ENCODE assay signal across 36 cellular contexts in genomic region chr17:39191750-39192510, GRCh38. TPM values are rescaled to one million over a fixed set of nuclear protein-coding genes. Genes with fewer than 3 reads are reported as not detected.
DNase-seq lines count a peak whose midpoint lies in the region; ATAC-seq lines count a peak whose summit lies in the region.
"Had no signal": no experiment of that assay in that cellular context is flagged by ENCODE, and none has a peak within 500 bp of the region (broad histone marks: within the 10 kb centered on the region; RNA-seq: fewer than 3 reads in every experiment).

No MANE protein-coding gene starts in this region.

- H3K4me3 ChIP-seq in skeletal muscle tissue (ENCODE audit: low read length in 3 of 3) = peak overlapping the region; percentile 75 to 99 (median 94)
- H3K4me3 ChIP-seq: adrenal gland, heart right ventricle, K562, lung, mucosa of descending colon, neural progenitor cell, uterus had no signal

- peaks cover 4% of the 10 kb centered on the region for H3K4me1 Mint-ChIP-seq in activated CD4-positive, alpha-beta T cell treated with anti-CD3 and anti-CD28 coated beads for 36 hours
- peaks cover 40% of the 10 kb centered on the region for H3K4me1 Mint-ChIP-seq in activated CD4-positive, alpha-beta T cell treated with anti-CD3 and anti-CD28 coated beads, Interleukin-2, amount 10 ng/mL, durations not matched to agents 7 days and 5 days
- peaks cover 22% of the 10 kb centered on the region for H3K4me1 Mint-ChIP-seq in T-helper 17 cell

- H3K36me3 ChIP-seq in skeletal muscle tissue (ENCODE audit: control insufficient read depth in 3 of 3, insufficient read depth in 3 of 3, low read length in 3 of 3) = peaks cover 9 to 25% (median 21%) of the 10 kb centered on the region in 3 donors
- H3K36me3 ChIP-seq: neural progenitor cell, uterus had no signal

- H3K27me3 ChIP-seq in skeletal muscle tissue (ENCODE audit: control insufficient read depth in 3 of 3, insufficient read depth in 3 of 3, low read length in 3 of 3) = no peaks in the 10 kb centered on the region
- H3K27me3 ChIP-seq: adrenal gland, brain microvascular endothelial cell, heart right ventricle, neural progenitor cell, uterus had no signal

- H3K27ac ChIP-seq in skeletal muscle tissue (ENCODE audit: low read depth, low read length) = peak overlapping the region; percentile 99
- H3K27ac ChIP-seq: adrenal gland, brain microvascular endothelial cell, heart right ventricle, neural progenitor cell, uterus had no signal

- intact Hi-C loops in activated CD4-positive, alpha-beta T cell treated with anti-CD3 and anti-CD28 coated beads for 36 hours (cut with DNase I, micrococcal nuclease) = no loop called here

- H3K9me3 ChIP-seq in T-helper 17 cell (ENCODE audit: control insufficient read depth, low read length, poor library complexity, severe bottlenecking) (no peaks in the 10 kb centered on the region), skeletal muscle tissue (ENCODE audit: control insufficient read depth in 3 of 3, low read length in 3 of 3) (no peaks in the 10 kb centered on the region)
- H3K9me3 ChIP-seq: adrenal gland, heart right ventricle, mucosa of descending colon, uterus had no signal

- ATAC-seq in activated CD4-positive, alpha-beta T cell treated with anti-CD3 and anti-CD28 coated beads for 36 hours = no peak
- ATAC-seq in T-helper 17 cell (no peak), GM18519 (IDR thresholded peaks at IDR 0.05; ENCODE audit: low FRiP score, unreplicated experiment) (no peak), HG03565 (IDR thresholded peaks at IDR 0.05; ENCODE audit: unreplicated experiment) (no peak)
- ATAC-seq: activated CD4-positive, CD25-positive, alpha-beta regulatory T cell treated with anti-CD3 and anti-CD28 coated beads, Interleukin-2, amount 50 U/mL, for 24 hours; heart right ventricle; K562; mucosa of descending colon; sciatic nerve; T-cell had no signal

- H3K4me3 Mint-ChIP-seq in activated CD4-positive, alpha-beta T cell treated with anti-CD3 and anti-CD28 coated beads for 36 hours = no peak overlapping the region
- H3K4me3 Mint-ChIP-seq in activated CD4-positive, alpha-beta T cell treated with anti-CD3 and anti-CD28 coated beads, Interleukin-2, amount 10 ng/mL, durations not matched to agents 7 days and 5 days = no peak overlapping the region
- no peak overlapping the region for H3K4me3 Mint-ChIP-seq in T-helper 17 cell
- H3K4me3 Mint-ChIP-seq: activated T-cell treated with anti-CD3 and anti-CD28 coated beads, Interleukin-2, amount 50 U/mL, for 24 hours; neural progenitor cell; T-cell had no signal

- peaks cover 53 to 69% (median 58%) of the 10 kb centered on the region in 3 donors for H3K4me1 ChIP-seq in skeletal muscle tissue (ENCODE audit: control insufficient read depth in 3 of 3, insufficient read depth in 3 of 3, low read length in 3 of 3)

- no peaks in the 10 kb centered on the region for H3K27me3 Mint-ChIP-seq in activated CD4-positive, alpha-beta T cell treated with anti-CD3 and anti-CD28 coated beads for 36 hours
- no peaks in the 10 kb centered on the region for H3K27me3 Mint-ChIP-seq in activated CD4-positive, alpha-beta T cell treated with anti-CD3 and anti-CD28 coated beads, Interleukin-2, amount 10 ng/mL, durations not matched to agents 7 days and 5 days
- no peaks in the 10 kb centered on the region for H3K27me3 Mint-ChIP-seq in T-helper 17 cell
- H3K27me3 Mint-ChIP-seq: activated T-cell treated with anti-CD3 and anti-CD28 coated beads, Interleukin-2, amount 50 U/mL, for 24 hours; T-cell had no signal

- POLR2A ChIA-PET in activated CD4-positive, alpha-beta T cell treated with anti-CD3 and anti-CD28 coated beads for 36 hours (lab: Charles Lee) = interaction anchor here (0.6 kb wide), 1 partner anchor 437 kb away, joined by 4 read pairs; no protein-coding TSS in a partner anchor
- POLR2A ChIA-PET in activated CD4-positive, alpha-beta T cell treated with anti-CD3 and anti-CD28 coated beads, Interleukin-2, amount 10 ng/mL, durations not matched to agents 7 days and 5 days (lab: Charles Lee) = no interaction called here

- H3K27ac Mint-ChIP-seq in activated CD4-positive, alpha-beta T cell treated with anti-CD3 and anti-CD28 coated beads for 36 hours = peak overlapping the region; percentile 24
- H3K27ac Mint-ChIP-seq in activated CD4-positive, alpha-beta T cell treated with anti-CD3 and anti-CD28 coated beads, Interleukin-2, amount 10 ng/mL, durations not matched to agents 7 days and 5 days = no peak overlapping the region
- peak overlapping the region; percentile 78 for H3K27ac Mint-ChIP-seq in T-helper 17 cell
- H3K27ac Mint-ChIP-seq: activated T-cell treated with anti-CD3 and anti-CD28 coated beads, Interleukin-2, amount 50 U/mL, for 24 hours; neural progenitor cell; T-cell had no signal

- CTCF ChIA-PET in activated CD4-positive, alpha-beta T cell treated with anti-CD3 and anti-CD28 coated beads for 36 hours (lab: Charles Lee) = interaction anchor here (0.9 to 2.2 kb wide), 5 partner anchors 17 to 46 kb away, joined by 3 to 8 read pairs (median 3); no protein-coding TSS in a partner anchor
- CTCF ChIA-PET in activated CD4-positive, alpha-beta T cell treated with anti-CD3 and anti-CD28 coated beads, Interleukin-2, amount 10 ng/mL, durations not matched to agents 7 days and 5 days (lab: Charles Lee) = interaction anchor here (0.6 to 3.2 kb wide), 4 partner anchors 17 to 829 kb away, joined by 3 to 8 read pairs (median 6); no protein-coding TSS in a partner anchor

- H3K9me3 Mint-ChIP-seq in activated CD4-positive, alpha-beta T cell treated with anti-CD3 and anti-CD28 coated beads for 36 hours (ENCODE audit: low read depth) = no peaks in the 10 kb centered on the region
- no peaks in the 10 kb centered on the region for H3K9me3 Mint-ChIP-seq in activated CD4-positive, alpha-beta T cell treated with anti-CD3 and anti-CD28 coated beads, Interleukin-2, amount 10 ng/mL, durations not matched to agents 7 days and 5 days
- H3K9me3 Mint-ChIP-seq: activated T-cell treated with anti-CD3 and anti-CD28 coated beads, Interleukin-2, amount 50 U/mL, for 24 hours; neural progenitor cell; T-cell had no signal

- H3K36me3 Mint-ChIP-seq in activated CD4-positive, alpha-beta T cell treated with anti-CD3 and anti-CD28 coated beads for 36 hours (ENCODE audit: low read depth) = peaks cover 10% of the 10 kb centered on the region
- H3K36me3 Mint-ChIP-seq in activated CD4-positive, alpha-beta T cell treated with anti-CD3 and anti-CD28 coated beads, Interleukin-2, amount 10 ng/mL, durations not matched to agents 7 days and 5 days (ENCODE audit: low read depth) = peaks cover 21% of the 10 kb centered on the region
- peaks cover 3% of the 10 kb centered on the region for H3K36me3 Mint-ChIP-seq in T-helper 17 cell (ENCODE audit: low read depth)

- DNase-seq in activated CD4-positive, alpha-beta T cell treated with anti-CD3 and anti-CD28 coated beads for 36 hours = no peak
- no peak for DNase-seq in activated CD4-positive, alpha-beta T cell treated with anti-CD3 and anti-CD28 coated beads, Interleukin-2, amount 10 ng/mL, durations not matched to agents 7 days and 5 days
- DNase-seq in T-helper 17 cell (no peak), myocyte (ENCODE audit: low read depth) (peak; percentile 89)
- DNase-seq in stimulated activated CD8-positive, alpha-beta memory T cell treated with anti-CD3 and anti-CD28 coated beads, Interleukin-4, amount 100 ng/mL, for 48 hours = no peak
- DNase-seq: 8988T; activated CD8-positive, alpha-beta memory T cell treated with anti-CD3 and anti-CD28 coated beads for 24 hours; activated gamma-delta T cell treated with Interleukin-2 at 50 U/mL for 16 hours; activated T-cell treated with anti-CD3 and anti-CD28 coated beads, Interleukin-2, amount 50 U/mL, for 24 hours; brain microvascular endothelial cell; heart right ventricle; kidney glomerular epithelial cell; mucosa of descending colon; NCI-H1417; NCI-H2081; NCI-H345; NCI-H748 treated with DMSO at 0.1 percent for 48 hours; stimulated activated CD4-positive, alpha-beta T cell treated with anti-CD3 and anti-CD28 coated beads, Interleukin-4, amount 100 ng/mL, for 4 hours; stimulated activated naive CD4-positive, alpha-beta T cell treated with Interleukin-2 at 50 U/mL for 16 hours; T-cell; uterus had no signal

- peak overlapping the region; percentile 86 to 98 (median 89) for H3K9ac ChIP-seq in skeletal muscle tissue (ENCODE audit: low read depth in 1 of 3, low read length in 3 of 3)
- H3K9ac ChIP-seq: neural progenitor cell had no signal

RNA-seq across cellular contexts. Expression of gene CACNB1, which starts 5.5 kb away (rescaled TPM):
- 10 to 100 TPM; 11.8 to 12.3 TPM for total RNA-seq in activated CD4-positive, alpha-beta T cell treated with anti-CD3 and anti-CD28 coated beads for 36 hours
- 10 to 100 TPM; 14.8 to 18.3 TPM for total RNA-seq in activated CD4-positive, alpha-beta T cell treated with anti-CD3 and anti-CD28 coated beads, Interleukin-2, amount 10 ng/mL, durations not matched to agents 7 days and 5 days
- total RNA-seq in T-helper 17 cell (10 to 100 TPM; 21.4 to 21.9 TPM), myocyte (190 and 408 TPM in 2 replicates), skeletal muscle tissue (146 TPM)
- 136 TPM for polyA plus RNA-seq in myocyte (2012)

RNA-seq across cellular contexts. Expression of gene RPL19, which starts 8.2 kb away (rescaled TPM):
- total RNA-seq in activated CD4-positive, alpha-beta T cell treated with anti-CD3 and anti-CD28 coated beads for 36 hours = 1,000 to 10,000 TPM; 2,801 to 2,985 TPM
- total RNA-seq in activated CD4-positive, alpha-beta T cell treated with anti-CD3 and anti-CD28 coated beads, Interleukin-2, amount 10 ng/mL, durations not matched to agents 7 days and 5 days = 1,000 to 10,000 TPM; 1,832 to 1,924 TPM
- total RNA-seq in T-helper 17 cell (1,000 to 10,000 TPM; 3,035 to 3,199 TPM), myocyte (1,695 and 1,875 TPM in 2 replicates), skeletal muscle tissue (1,766 TPM)
- 1,457 TPM for polyA plus RNA-seq in myocyte (2012)

RNA-seq across cellular contexts. Expression of gene ARL5C, which starts 26.0 kb away (rescaled TPM):
- not detected for total RNA-seq in activated CD4-positive, alpha-beta T cell treated with anti-CD3 and anti-CD28 coated beads for 36 hours
- total RNA-seq in activated CD4-positive, alpha-beta T cell treated with anti-CD3 and anti-CD28 coated beads, Interleukin-2, amount 10 ng/mL, durations not matched to agents 7 days and 5 days = under 1 TPM in 1 of 2 experiments, not detected in 1; 0.15 TPM
- total RNA-seq in T-helper 17 cell (not detected), myocyte (not detected in 2 replicates), skeletal muscle tissue (under 0.01 TPM)
- polyA plus RNA-seq in myocyte (2012) = not detected
- total RNA-seq: adrenal gland, cerebellum, fibroblast of villous mesenchyme, heart right ventricle, K562, lung, M059J, mucosa of descending colon, sciatic nerve, SK-MEL-5, temporal lobe, uterus had no signal
- polyA plus RNA-seq: adrenal gland, esophagus, heart right ventricle, K562, lung had no signal

RNA-seq across cellular contexts. Expression of gene STAC2, which starts 33.8 kb away (rescaled TPM):
- not detected for total RNA-seq in activated CD4-positive, alpha-beta T cell treated with anti-CD3 and anti-CD28 coated beads for 36 hours
- not detected for total RNA-seq in activated CD4-positive, alpha-beta T cell treated with anti-CD3 and anti-CD28 coated beads, Interleukin-2, amount 10 ng/mL, durations not matched to agents 7 days and 5 days
- total RNA-seq in T-helper 17 cell (not detected), myocyte (0.11 and 0.16 TPM in 2 replicates), skeletal muscle tissue (not detected)
- 0.47 TPM for polyA plus RNA-seq in myocyte (2012)
- total RNA-seq: fibroblast of villous mesenchyme, K562, SK-MEL-5 had no signal
- polyA plus RNA-seq: K562 had no signal

RNA-seq across cellular contexts. Expression of gene PLXDC1, which starts 40.5 kb away (rescaled TPM):
- total RNA-seq in activated CD4-positive, alpha-beta T cell treated with anti-CD3 and anti-CD28 coated beads for 36 hours = 1 to 10 TPM; 1.2 to 2.4 TPM
- 1 to 10 TPM; 6.0 to 6.3 TPM for total RNA-seq in activated CD4-positive, alpha-beta T cell treated with anti-CD3 and anti-CD28 coated beads, Interleukin-2, amount 10 ng/mL, durations not matched to agents 7 days and 5 days
- 10 to 100 TPM in 1 of 2 donors, 1 to 10 TPM in 1; 7.5 to 11.7 TPM for total RNA-seq in T-helper 17 cell
- total RNA-seq in myocyte = 49.7 and 65.3 TPM in 2 replicates
- polyA plus RNA-seq in myocyte (2012) = 14.0 TPM
- 0.52 TPM for total RNA-seq in skeletal muscle tissue
- total RNA-seq: K562 had no signal
- polyA plus RNA-seq: K562 had no signal
